In the genomic region with DNA sequence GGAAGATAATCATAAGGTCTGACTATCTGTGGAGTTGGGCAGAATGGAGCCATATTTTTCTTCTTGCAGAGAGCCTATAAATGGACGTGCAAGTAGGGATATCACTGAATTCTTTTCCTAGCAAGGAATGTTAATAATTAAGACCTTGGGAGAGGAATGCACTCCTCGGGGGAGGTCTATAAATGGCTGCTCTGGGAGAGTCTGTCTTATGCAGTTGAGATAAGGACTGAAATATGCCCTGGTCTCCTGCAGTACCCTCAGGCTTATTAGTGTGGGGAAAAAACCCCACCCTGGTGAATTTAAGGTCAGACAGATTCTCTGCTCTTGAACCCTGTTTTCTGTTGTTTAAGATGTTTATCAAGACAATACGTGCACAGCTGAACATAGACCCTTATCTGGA, we compare ENCODE assay signal across 20 cellular contexts. TPM values are rescaled to one million over a fixed set of nuclear protein-coding genes. Genes with fewer than 3 reads are reported as not detected.
"Had no signal": no experiment of that assay in that cellular context is flagged by ENCODE, and none has a peak within 500 bp of the region (broad histone marks: within the 10 kb centered on the region; RNA-seq: fewer than 3 reads in every experiment).

No MANE protein-coding gene starts in this region.

RNA-seq across cellular contexts. Expression of a gene that starts 17.9 kb away (rescaled TPM):
- total RNA-seq: natural killer cell treated with Interleukin-12 subunit alpha and Interleukin-12 subunit beta and Interleukin-15 and Interleukin-18, amount 100 ng/mL, for 72 hours; omental fat pad; osteocyte; pancreas; posterior vena cava; prostate gland; right atrium auricular region; sciatic nerve; skeletal muscle tissue; stomach; subcutaneous adipose tissue; thoracic aorta; thyroid gland; tibial nerve; upper lobe of left lung; ureter; vagina had no signal
- polyA plus RNA-seq: pancreas, small intestine, stomach had no signal

RNA-seq across cellular contexts. Expression of a gene that starts 50.5 kb away (rescaled TPM):
- total RNA-seq: neural crest cell, osteocyte, pulmonary artery endothelial cell had no signal
